19 cellular contexts compared by ENCODE assay signal in the genomic region with DNA sequence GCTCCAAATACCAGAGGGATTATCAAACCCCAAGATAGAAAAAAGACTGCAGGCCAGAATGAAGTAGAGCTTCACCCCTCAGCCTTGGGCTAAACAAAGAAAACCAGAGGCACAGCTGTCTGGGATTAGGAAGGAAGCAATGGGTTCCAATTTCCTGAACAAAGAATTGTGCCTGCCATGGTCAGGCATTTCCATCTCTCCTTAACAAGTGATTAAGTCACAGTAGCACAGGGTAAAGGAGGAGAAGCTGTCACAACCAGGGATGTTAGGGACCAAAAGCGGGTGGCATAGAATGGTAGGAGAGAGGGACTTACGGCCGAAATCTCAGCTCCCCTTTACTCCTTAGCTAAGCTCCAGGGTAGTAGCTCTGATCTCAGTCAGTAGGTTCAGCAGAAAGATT. TPM values are rescaled to one million over a fixed set of nuclear protein-coding genes. Genes with fewer than 3 reads are reported as not detected.
DNase-seq lines count a peak whose midpoint lies in the region; ATAC-seq and TF ChIP-seq lines count a peak whose summit lies in the region.
"Had no signal": no experiment of that assay in that cellular context is flagged by ENCODE, and none has a peak within 500 bp of the region (broad histone marks: within the 10 kb centered on the region; RNA-seq: fewer than 3 reads in every experiment).

No MANE protein-coding gene starts in this region.

- no peak overlapping the region for H3K4me3 ChIP-seq in MG63
- H3K4me3 ChIP-seq in endodermal cell (ENCODE audit: low read length) = no peak overlapping the region
- H3K4me3 ChIP-seq: adrenal gland, heart right ventricle, prostate gland, stomach, uterus had no signal

- no peaks in the 10 kb centered on the region for H3K4me1 ChIP-seq in endodermal cell (ENCODE audit: control insufficient read depth, insufficient read depth, low read length)
- H3K4me1 ChIP-seq: prostate gland, uterus had no signal

- POLR2A ChIA-PET in naive thymus-derived CD8-positive, alpha-beta T cell (lab: Charles Lee) = interaction anchor here (1.7 kb wide), 1 partner anchor 10 kb away, joined by 6 read pairs; no protein-coding TSS in a partner anchor

- intact Hi-C loops in CD14-positive monocyte (cut with micrococcal nuclease) = no loop called here

- H3K27me3 Mint-ChIP-seq in CD14-positive monocyte (ENCODE audit: low read depth in 3 of 3) (no peaks in the 10 kb centered on the region), endodermal cell (ENCODE audit: insufficient read depth) (no peaks in the 10 kb centered on the region)
- no peaks in the 10 kb centered on the region for H3K27me3 Mint-ChIP-seq in naive thymus-derived CD8-positive, alpha-beta T cell

- H3K4me3 Mint-ChIP-seq in CD14-positive monocyte (no peak overlapping the region), endodermal cell (no peak overlapping the region)
- peak overlapping the region in 1 of 10 donors; percentile 26 for H3K4me3 Mint-ChIP-seq in naive thymus-derived CD8-positive, alpha-beta T cell
- H3K4me3 Mint-ChIP-seq: activated T-cell treated with anti-CD3 and anti-CD28 coated beads, Interleukin-2, amount 50 U/mL, for 4 hours; T-helper 1 cell treated with Interleukin-12 subunit alpha and Interleukin-12 subunit beta and Interleukin-4 antibody, amounts not matched to agents 30 μg/mL and 1 μg/mL, for 36 hours had no signal

- no peak overlapping the region for H3K9ac ChIP-seq in endodermal cell (ENCODE audit: extremely low read depth, low read length, poor library complexity, severe bottlenecking)

- no peak for TF ChIP-seq CTCF in CD14-positive monocyte (IDR thresholded peaks at IDR 0.05)
- TF ChIP-seq CTCF in endodermal cell (conservative IDR thresholded peaks at IDR 0.05) = no peak

- H3K27ac Mint-ChIP-seq in CD14-positive monocyte = peak overlapping the region in 6 of 7 donors; percentile 9 to 85 (median 44)
- H3K27ac Mint-ChIP-seq in endodermal cell = no peak overlapping the region
- H3K27ac Mint-ChIP-seq in naive thymus-derived CD8-positive, alpha-beta T cell = peak overlapping the region in 6 of 10 donors; percentile 6 to 62 (median 26)
- H3K27ac Mint-ChIP-seq: T-helper 1 cell treated with Interleukin-12 subunit alpha and Interleukin-12 subunit beta and Interleukin-4 antibody, amounts not matched to agents 30 μg/mL and 1 μg/mL, for 36 hours had no signal

- H3K36me3 Mint-ChIP-seq in CD14-positive monocyte (peaks cover 29 to 42% of the 10 kb centered on the region in 2 donors), endodermal cell (ENCODE audit: low read depth) (peaks cover 17% of the 10 kb centered on the region)
- H3K36me3 Mint-ChIP-seq in naive thymus-derived CD8-positive, alpha-beta T cell = peaks cover 0 to 21% (median under 1%) of the 10 kb centered on the region in 3 donors

- no peaks in the 10 kb centered on the region for H3K9me3 Mint-ChIP-seq in CD14-positive monocyte
- no peaks in the 10 kb centered on the region for H3K9me3 Mint-ChIP-seq in endodermal cell
- H3K9me3 Mint-ChIP-seq in naive thymus-derived CD8-positive, alpha-beta T cell = no peaks in the 10 kb centered on the region
- H3K9me3 Mint-ChIP-seq: activated T-cell treated with anti-CD3 and anti-CD28 coated beads, Interleukin-2, amount 50 U/mL, for 4 hours; T-helper 1 cell treated with Interleukin-12 subunit alpha and Interleukin-12 subunit beta and Interleukin-4 antibody, amounts not matched to agents 30 μg/mL and 1 μg/mL, for 36 hours had no signal

- H3K4me1 Mint-ChIP-seq in CD14-positive monocyte = peaks cover 34% of the 10 kb centered on the region
- H3K4me1 Mint-ChIP-seq in endodermal cell = no peaks in the 10 kb centered on the region
- peaks cover 13 to 51% (median 37%) of the 10 kb centered on the region in 4 donors for H3K4me1 Mint-ChIP-seq in naive thymus-derived CD8-positive, alpha-beta T cell

- 88 to 92% methylated on average over 3 of the region's 3 CpGs for WGBS in endodermal cell (ENCODE audit: insufficient coverage in 1 of 2, insufficient read length in 1 of 2), 2 experiments

- peak overlapping the region; percentile 29 for H3K27ac ChIP-seq in endodermal cell (ENCODE audit: low read depth, low read length)
- H3K27ac ChIP-seq: prostate gland, uterus had no signal

- H3K36me3 ChIP-seq in MG63 (no peaks in the 10 kb centered on the region), endodermal cell (ENCODE audit: control insufficient read depth, insufficient read depth, low read length) (peaks cover 4% of the 10 kb centered on the region)
- H3K36me3 ChIP-seq: adrenal gland, prostate gland, uterus had no signal

- H3K27me3 ChIP-seq in MG63 (no peaks in the 10 kb centered on the region), endodermal cell (ENCODE audit: control insufficient read depth, insufficient read depth, low read length, poor library complexity, severe bottlenecking) (no peaks in the 10 kb centered on the region)
- H3K27me3 ChIP-seq: adrenal gland, heart right ventricle, stomach, uterus had no signal

- H3K9me3 ChIP-seq in MG63 (no peaks in the 10 kb centered on the region), endodermal cell (ENCODE audit: control insufficient read depth, low read length) (no peaks in the 10 kb centered on the region)
- H3K9me3 ChIP-seq: adrenal gland, heart right ventricle, prostate gland, stomach, uterus had no signal

- no peak for ATAC-seq in naive thymus-derived CD8-positive, alpha-beta T cell
- ATAC-seq in GM18517 (IDR thresholded peaks at IDR 0.05; ENCODE audit: unreplicated experiment) = no peak
- ATAC-seq: activated T-cell treated with anti-CD3 and anti-CD28 coated beads, Interleukin-2, amount 50 U/mL, for 4 hours; heart right ventricle; Right ventricle myocardium inferior had no signal

- no peak for DNase-seq in CD14-positive monocyte (ENCODE audit: low spot score)
- DNase-seq in MG63 = peak; percentile 19
- no peak for DNase-seq in endodermal cell
- no peak for DNase-seq in naive thymus-derived CD8-positive, alpha-beta T cell
- no peak for DNase-seq in activated CD4-positive, CD25-positive, alpha-beta regulatory T cell (lab: John Stamatoyannopoulos, UW)
- DNase-seq in NCI-H1105 treated with DMSO at 0.1 percent for 48 hours (lab: John Stamatoyannopoulos, UW) = no peak
- no peak for DNase-seq in NCI-H2107 (lab: John Stamatoyannopoulos, UW)
- DNase-seq: activated T-cell treated with anti-CD3 and anti-CD28 coated beads, Interleukin-2, amount 50 U/mL, for 4 hours; adrenal gland; erythroblast; GF-D8; heart right ventricle; NK-92 treated with Interleukin-12 subunit alpha and Interleukin-12 subunit beta, amount 100 ng/mL, for 24 hours; stomach; uterus had no signal

RNA-seq across cellular contexts. Expression of gene SPTLC2, which starts 33.9 kb away (rescaled TPM):
- 10 to 100 TPM; 73.1 to 81.9 TPM for polyA plus RNA-seq in CD14-positive monocyte
- total RNA-seq in MG63 (2014; rRNA removed; shearing (Covaris generic); ENCODE audit: low replicate concordance) = 5.7 and 10.9 TPM in 2 replicates
- 10 to 100 TPM; 32.6 to 32.7 TPM for total RNA-seq in endodermal cell
- 12.9 TPM for polyA plus RNA-seq in endodermal cell (2013, experiment 1 of 2)
- polyA plus RNA-seq in endodermal cell (2013, experiment 2 of 2) = 13.1 TPM
- 10 to 100 TPM; 22.6 to 26.0 TPM for total RNA-seq in naive thymus-derived CD8-positive, alpha-beta T cell
- 10 to 100 TPM; 10.0 to 11.8 (median 11.2) TPM for polyA plus RNA-seq in naive thymus-derived CD8-positive, alpha-beta T cell
